In the genomic region with DNA sequence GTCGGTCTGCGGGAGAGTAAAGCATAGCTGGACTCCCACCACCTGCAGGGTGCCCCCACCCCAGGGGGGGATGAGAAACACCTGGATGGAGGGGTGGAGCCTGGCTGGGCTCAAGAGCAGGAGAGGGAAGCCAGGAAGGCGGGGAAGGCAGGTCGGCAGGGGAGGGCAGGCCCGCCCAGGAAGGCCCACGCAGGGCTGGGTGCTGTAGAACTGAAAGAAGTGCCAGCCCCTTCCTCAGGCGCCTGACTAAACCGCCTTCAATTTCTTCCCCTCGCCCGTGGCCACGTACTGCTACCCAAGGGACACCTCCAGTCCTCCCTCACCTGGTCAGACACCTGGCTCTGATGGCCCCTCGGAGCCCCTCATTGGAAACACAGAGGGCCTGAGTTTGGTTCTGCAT, we compare ENCODE assay signal across 11 cellular contexts.
A peak's percentile ranks its signal among the peaks of the same experiment; 100 is the strongest.
DNase-seq lines count a peak whose midpoint lies in the region; ATAC-seq, FAIRE-seq and TF ChIP-seq lines count a peak whose summit lies in the region.
"Had no signal": no experiment of that assay in that cellular context is flagged by ENCODE, and none has a peak within 500 bp of the region (broad histone marks: within the 10 kb centered on the region; RNA-seq: fewer than 3 reads in every experiment).

No MANE protein-coding gene starts in this region.

- peak overlapping the region; percentile 66 for H3K27ac ChIP-seq in layer of hippocampus (ENCODE audit: low read depth, low read length)
- H3K27ac ChIP-seq in stomach = peak overlapping the region; percentile 0 to 93 (median 90)

- H3K4me3 ChIP-seq in stomach = no peak overlapping the region

- no peak for ATAC-seq in activated CD8-positive, alpha-beta T cell treated with anti-CD3 and anti-CD28 coated beads, Interleukin-2, amount 10 ng/mL, durations not matched to agents 7 days and 5 days
- ATAC-seq in GM21447 (IDR thresholded peaks at IDR 0.05; ENCODE audit: unreplicated experiment) = no peak

- no peaks in the 10 kb centered on the region for H3K27me3 ChIP-seq in layer of hippocampus (ENCODE audit: control insufficient read depth, insufficient read depth, low read length)
- H3K27me3 ChIP-seq in stomach = no peaks in the 10 kb centered on the region

- TF ChIP-seq EP300 in stomach (IDR thresholded peaks at IDR 0.05) = no peak

- TF ChIP-seq CTCF in stomach (IDR thresholded peaks at IDR 0.05) = no peak

- no peak overlapping the region for H3K4me3 Mint-ChIP-seq in IgD-negative memory B cell
- H3K4me3 Mint-ChIP-seq in activated CD8-positive, alpha-beta T cell treated with anti-CD3 and anti-CD28 coated beads, Interleukin-2, amount 10 ng/mL, durations not matched to agents 7 days and 5 days = no peak overlapping the region
- H3K4me3 Mint-ChIP-seq: activated B cell treated with CpG ODN at 0.5 μM for 24 hours had no signal

- H3K4me1 ChIP-seq in stomach = peaks cover 58 to 88% (median 72%) of the 10 kb centered on the region in 4 donors

- DNase-seq in activated CD8-positive, alpha-beta T cell treated with anti-CD3 and anti-CD28 coated beads, Interleukin-2, amount 10 ng/mL, durations not matched to agents 7 days and 5 days = no peak
- peak; percentile 25 for DNase-seq in stomach
- no peak for DNase-seq in RCC 7860 (ENCODE audit: low spot score)
- DNase-seq in NCI-H1436 treated with DMSO at 0.1 percent for 48 hours (lab: John Stamatoyannopoulos, UW) = no peak
- DNase-seq: activated B cell treated with CpG ODN at 0.5 μM for 24 hours; dermis blood vessel endothelial cell; NCI-H524; stimulated activated CD4-positive, alpha-beta T cell treated with anti-CD3 and anti-CD28 coated beads, Interleukin-2, amount 100 ng/mL, for 24 hours had no signal

- 68 to 85% (median 75%) methylated on average over 8 to 12 of the region's 12 CpGs for WGBS in stomach, 5 donors

- no peak for TF ChIP-seq POLR2A in stomach (IDR thresholded peaks at IDR 0.05)

- H3K27me3 Mint-ChIP-seq in IgD-negative memory B cell = no peaks in the 10 kb centered on the region
- no peaks in the 10 kb centered on the region for H3K27me3 Mint-ChIP-seq in activated CD8-positive, alpha-beta T cell treated with anti-CD3 and anti-CD28 coated beads, Interleukin-2, amount 10 ng/mL, durations not matched to agents 7 days and 5 days (ENCODE audit: low read depth)
- H3K27me3 Mint-ChIP-seq: activated B cell treated with CpG ODN at 0.5 μM for 24 hours had no signal

- no peaks in the 10 kb centered on the region for H3K9me3 ChIP-seq in stomach

- peak overlapping the region in 2 of 3 donors; percentile 18 to 32 for H3K27ac Mint-ChIP-seq in IgD-negative memory B cell
- peak overlapping the region; percentile 62 for H3K27ac Mint-ChIP-seq in activated CD8-positive, alpha-beta T cell treated with anti-CD3 and anti-CD28 coated beads, Interleukin-2, amount 10 ng/mL, durations not matched to agents 7 days and 5 days
- H3K27ac Mint-ChIP-seq: activated B cell treated with CpG ODN at 0.5 μM for 24 hours had no signal

- H3K4me1 Mint-ChIP-seq in IgD-negative memory B cell = peaks cover 19 to 27% (median 23%) of the 10 kb centered on the region in 3 donors
- peaks cover 81% of the 10 kb centered on the region for H3K4me1 Mint-ChIP-seq in activated CD8-positive, alpha-beta T cell treated with anti-CD3 and anti-CD28 coated beads, Interleukin-2, amount 10 ng/mL, durations not matched to agents 7 days and 5 days (ENCODE audit: low read depth)

- POLR2A ChIA-PET in activated CD8-positive, alpha-beta T cell treated with anti-CD3 and anti-CD28 coated beads, Interleukin-2, amount 10 ng/mL, durations not matched to agents 7 days and 5 days (lab: Charles Lee) = no interaction called here

- no peaks in the 10 kb centered on the region for H3K36me3 Mint-ChIP-seq in IgD-negative memory B cell
- peaks cover 1% of the 10 kb centered on the region for H3K36me3 Mint-ChIP-seq in activated CD8-positive, alpha-beta T cell treated with anti-CD3 and anti-CD28 coated beads, Interleukin-2, amount 10 ng/mL, durations not matched to agents 7 days and 5 days (ENCODE audit: low read depth)

- intact Hi-C loops in stomach (cut with DNase I; ENCODE audit: low total_unique reads) = no loop called here

- CTCF ChIA-PET in activated CD8-positive, alpha-beta T cell treated with anti-CD3 and anti-CD28 coated beads, Interleukin-2, amount 10 ng/mL, durations not matched to agents 7 days and 5 days (lab: Charles Lee) = no interaction called here

- H3K36me3 ChIP-seq in stomach = no peaks in the 10 kb centered on the region

- FAIRE-seq in RCC 7860 (lab: Jason Lieb, UNC) = no peak

- H3K9me3 Mint-ChIP-seq in IgD-negative memory B cell = no peaks in the 10 kb centered on the region
- no peaks in the 10 kb centered on the region for H3K9me3 Mint-ChIP-seq in activated CD8-positive, alpha-beta T cell treated with anti-CD3 and anti-CD28 coated beads, Interleukin-2, amount 10 ng/mL, durations not matched to agents 7 days and 5 days (ENCODE audit: insufficient read depth)
- H3K9me3 Mint-ChIP-seq: activated B cell treated with CpG ODN at 0.5 μM for 24 hours had no signal
